ENCODE assay signal across 17 cellular contexts in the genomic region with DNA sequence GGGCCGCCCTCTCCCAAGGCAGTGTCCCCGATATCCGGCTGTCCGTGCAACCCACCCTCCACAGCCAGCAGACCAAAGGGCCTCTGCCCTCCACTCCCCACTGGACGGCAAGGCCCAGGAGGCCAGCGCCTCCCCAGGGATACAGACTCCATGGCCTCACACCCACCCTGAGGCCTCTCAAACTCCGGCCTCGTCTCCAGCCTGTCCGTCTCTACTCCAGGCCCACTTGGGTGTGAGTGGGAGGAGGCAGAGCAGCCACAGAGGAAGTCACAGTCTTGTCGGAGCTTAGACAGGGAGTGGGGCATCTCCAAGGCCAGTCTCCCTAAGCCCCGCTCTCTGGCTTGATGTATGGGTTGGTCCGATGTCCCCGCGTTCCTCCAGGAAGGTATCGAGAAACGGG.
A peak's percentile ranks its signal among the peaks of the same experiment; 100 is the strongest.
DNase-seq lines count a peak whose midpoint lies in the region; ATAC-seq and TF ChIP-seq lines count a peak whose summit lies in the region.
"Had no signal": no experiment of that assay in that cellular context is flagged by ENCODE, and none has a peak within 500 bp of the region (broad histone marks: within the 10 kb centered on the region; RNA-seq: fewer than 3 reads in every experiment).

No MANE protein-coding gene starts in this region.

- H3K4me1 ChIP-seq in upper lobe of right lung: no peaks in the 10 kb centered on the region

- intact Hi-C loops in upper lobe of right lung (cut with DNase I): no loop called here

- TF ChIP-seq CTCF in nephron progenitor cell (IDR thresholded peaks at IDR 0.05): no peak
- no peak for TF ChIP-seq CTCF in upper lobe of right lung (IDR thresholded peaks at IDR 0.05)

- peaks cover 76% of the 10 kb centered on the region for H3K27me3 Mint-ChIP-seq in stimulated activated naive CD8-positive, alpha-beta T cell treated with anti-CD3 and anti-CD28 coated beads, Interleukin-15, amount 100 ng/mL, for 72 hours
- H3K27me3 Mint-ChIP-seq in nephron progenitor cell (ENCODE audit: low read depth, poor library complexity): peaks cover 27% of the 10 kb centered on the region

- ATAC-seq in stimulated activated naive CD8-positive, alpha-beta T cell treated with anti-CD3 and anti-CD28 coated beads, Interleukin-15, amount 100 ng/mL, for 72 hours: no peak
- ATAC-seq in stimulated activated naive CD8-positive, alpha-beta T cell treated with anti-CD3 and anti-CD28 coated beads, Interleukin-15, Interleukin-2, amounts not matched to agents 100 U/mL and 50 U/mL, for 24 hours: no peak
- peak; percentile 26 for ATAC-seq in esophagus mucosa
- peak; percentile 22 for ATAC-seq in upper lobe of right lung
- no peak for ATAC-seq in GM19351 (IDR thresholded peaks at IDR 0.05; ENCODE audit: unreplicated experiment)
- ATAC-seq: GM12878 had no signal

- H3K27me3 ChIP-seq in upper lobe of right lung: peaks cover 25% of the 10 kb centered on the region

- H3K27ac Mint-ChIP-seq in stimulated activated naive CD8-positive, alpha-beta T cell treated with anti-CD3 and anti-CD28 coated beads, Interleukin-15, amount 100 ng/mL, for 72 hours: peak overlapping the region; percentile 38 to 82
- peak overlapping the region; percentile 61 for H3K27ac Mint-ChIP-seq in nephron progenitor cell
- H3K27ac Mint-ChIP-seq: IgD-negative memory B cell had no signal

- no peak overlapping the region for H3K4me3 Mint-ChIP-seq in stimulated activated naive CD8-positive, alpha-beta T cell treated with anti-CD3 and anti-CD28 coated beads, Interleukin-15, amount 100 ng/mL, for 72 hours
- peak overlapping the region; percentile 61 for H3K4me3 Mint-ChIP-seq in nephron progenitor cell
- H3K4me3 Mint-ChIP-seq: CD4-positive, CD25-positive, alpha-beta regulatory T cell; IgD-negative memory B cell had no signal

- no peaks in the 10 kb centered on the region for H3K9me3 Mint-ChIP-seq in stimulated activated naive CD8-positive, alpha-beta T cell treated with anti-CD3 and anti-CD28 coated beads, Interleukin-15, amount 100 ng/mL, for 72 hours
- H3K9me3 Mint-ChIP-seq in nephron progenitor cell: no peaks in the 10 kb centered on the region
- H3K9me3 Mint-ChIP-seq: CD4-positive, CD25-positive, alpha-beta regulatory T cell; IgD-negative memory B cell had no signal

- DNase-seq in stimulated activated naive CD8-positive, alpha-beta T cell treated with anti-CD3 and anti-CD28 coated beads, Interleukin-15, amount 100 ng/mL, for 72 hours: no peak
- DNase-seq in stimulated activated naive CD8-positive, alpha-beta T cell treated with anti-CD3 and anti-CD28 coated beads, Interleukin-15, Interleukin-2, amounts not matched to agents 100 U/mL and 50 U/mL, for 24 hours: no peak
- DNase-seq in nephron progenitor cell: no peak
- DNase-seq in upper lobe of right lung: no peak
- no peak for DNase-seq in activated CD4-positive, alpha-beta T cell treated with anti-CD3 and anti-CD28 coated beads for 1 hour
- DNase-seq in activated CD4-positive, CD25-positive, alpha-beta regulatory T cell (lab: John Stamatoyannopoulos, UW): no peak
- DNase-seq: ACHN; Calu3; CD4-positive, CD25-positive, alpha-beta regulatory T cell; DMS 273 treated with DMSO at 0.1 percent for 48 hours; DMS79; HCEC 1CT had no signal

- no peaks in the 10 kb centered on the region for H3K9me3 ChIP-seq in upper lobe of right lung
- H3K9me3 ChIP-seq: BLaER1 treated with 17β-estradiol and CSF1 and Interleukin-3, amounts not matched to agents 10 nM and 100 nM had no signal

- H3K27ac ChIP-seq in upper lobe of right lung: no peak overlapping the region
- H3K27ac ChIP-seq: BLaER1 treated with 17β-estradiol and CSF1 and Interleukin-3, amounts not matched to agents 10 nM and 100 nM had no signal

- no peaks in the 10 kb centered on the region for H3K36me3 Mint-ChIP-seq in nephron progenitor cell (ENCODE audit: low read depth)
- H3K36me3 Mint-ChIP-seq: CD4-positive, CD25-positive, alpha-beta regulatory T cell had no signal

- H3K4me3 ChIP-seq in upper lobe of right lung: no peak overlapping the region
- H3K4me3 ChIP-seq: BLaER1 treated with 17β-estradiol and CSF1 and Interleukin-3, amounts not matched to agents 10 nM and 100 nM; GM12878 had no signal

- H3K36me3 ChIP-seq in upper lobe of right lung: no peaks in the 10 kb centered on the region
- H3K36me3 ChIP-seq: BLaER1 treated with 17β-estradiol and CSF1 and Interleukin-3, amounts not matched to agents 10 nM and 100 nM had no signal

- H3K4me1 Mint-ChIP-seq in stimulated activated naive CD8-positive, alpha-beta T cell treated with anti-CD3 and anti-CD28 coated beads, Interleukin-15, amount 100 ng/mL, for 72 hours: peaks cover 9% of the 10 kb centered on the region
- H3K4me1 Mint-ChIP-seq in nephron progenitor cell: peaks cover 75% of the 10 kb centered on the region
- H3K4me1 Mint-ChIP-seq: CD4-positive, CD25-positive, alpha-beta regulatory T cell; IgD-negative memory B cell had no signal

Comparison
In these comparisons a context has a peak if more than half of its experiments do, and no peak if none do; other contexts are left out.
1. ATAC-seq: peak in esophagus mucosa (single experiment) and upper lobe of right lung (single experiment); none in stimulated activated naive CD8-positive, alpha-beta T cell treated with anti-CD3 and anti-CD28 coated beads, Interleukin-15, amount 100 ng/mL, for 72 hours (single experiment), stimulated activated naive CD8-positive, alpha-beta T cell treated with anti-CD3 and anti-CD28 coated beads, Interleukin-15, Interleukin-2, amounts not matched to agents 100 U/mL and 50 U/mL, for 24 hours (single experiment) and GM19351 (single experiment).